Comparison of ENCODE assay signal across 23 cellular contexts in the genomic region with DNA sequence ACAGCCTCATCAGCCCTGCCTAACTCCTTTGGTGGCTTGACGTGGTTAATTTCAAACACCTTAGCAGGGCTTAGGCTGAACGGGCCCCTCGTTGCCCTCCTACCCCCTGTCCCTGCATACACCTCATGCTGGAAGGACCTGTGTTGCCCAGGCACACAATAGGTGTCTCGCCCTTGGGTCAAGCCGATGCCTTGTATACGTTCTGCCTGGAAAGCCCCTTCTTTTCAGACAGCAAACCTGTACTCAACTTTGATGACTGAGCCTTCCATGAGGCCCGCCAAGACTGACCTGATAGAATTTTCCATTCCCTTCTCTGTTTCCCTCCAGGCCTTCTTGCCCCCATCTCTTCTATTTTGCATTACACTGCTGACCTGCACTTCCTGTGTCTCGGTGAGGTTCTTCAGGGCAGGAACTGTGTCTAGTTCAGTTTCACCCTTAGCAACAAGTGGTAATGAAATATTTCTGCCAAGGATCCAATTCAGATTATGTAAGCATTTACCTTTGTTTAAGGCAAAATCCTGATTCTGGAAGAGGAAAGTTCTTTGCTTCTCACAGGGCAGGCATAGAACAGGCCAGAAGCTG. TPM values are rescaled to one million over a fixed set of nuclear protein-coding genes. Genes with fewer than 3 reads are reported as not detected.
DNase-seq lines count a peak whose midpoint lies in the region; ATAC-seq, FAIRE-seq and TF ChIP-seq lines count a peak whose summit lies in the region.
"Had no signal": no experiment of that assay in that cellular context is flagged by ENCODE, and none has a peak within 500 bp of the region (broad histone marks: within the 10 kb centered on the region; RNA-seq: fewer than 3 reads in every experiment).

No MANE protein-coding gene starts in this region.

- TF ChIP-seq CTCF in GM12865 (IDR thresholded peaks at IDR 0.05; ENCODE audit: insufficient read depth, low read depth, low read length, missing control alignments) (no peak), Loucy (conservative IDR thresholded peaks at IDR 0.05; ENCODE audit: low read length) (no peak), H1 (IDR thresholded peaks at IDR 0.05; ENCODE audit: control extremely low read depth in 1 of 3, insufficient read depth in 1 of 3, low read depth in 1 of 3, low read length in 3 of 3) (no peak), prostate gland (IDR thresholded peaks at IDR 0.05) (no peak), natural killer cell (IDR thresholded peaks at IDR 0.05) (no peak)

- POLR2A ChIA-PET in H1 (lab: Charles Lee; ENCODE audit: partially characterized antibody) (no interaction called here), T-cell (lab: Charles Lee) (no interaction called here)

- H3K4me1 ChIP-seq in Loucy (ENCODE audit: insufficient read depth, low read length, poor library complexity, severe bottlenecking) (peaks cover 21% of the 10 kb centered on the region), H1 (replicated peaks in 1 of 4; ENCODE audit: control insufficient read depth in 3 of 4, insufficient read depth in 4 of 4, low read length in 3 of 4) (peaks cover 13 to 36% (median 27%) of the 10 kb centered on the region in 4 experiments), prostate gland (replicated peaks) (peaks cover 3% of the 10 kb centered on the region)

- no peak for ATAC-seq in natural killer cell
- no peak for ATAC-seq in T-cell (replicated peaks in 1 of 4)
- ATAC-seq: gastroesophageal sphincter, pancreas, SK-N-SH treated with all-trans-retinoic acid at 6 μM for 48 hours had no signal

- H3K9ac ChIP-seq in Loucy (ENCODE audit: low read depth, low read length, poor library complexity, severe bottlenecking) (no peak overlapping the region), H1 (replicated peaks in 1 of 4; ENCODE audit: extremely low read depth in 1 of 4, low read depth in 3 of 4, low read length in 3 of 4) (peak overlapping the region in 1 of 4 experiments; percentile 18; a peak in 1 of 7 replicates)

- peak overlapping the region; percentile 32; the same call in 1 of the 2 replicates for H2BK5ac ChIP-seq in H1 (ENCODE audit: low read depth, low read length)

- H3K36me3 ChIP-seq in Loucy (ENCODE audit: insufficient read depth, low read length) (no peaks in the 10 kb centered on the region), H1 (ENCODE audit: control insufficient read depth in 2 of 4, insufficient read depth in 4 of 4, low read length in 3 of 4) (no peaks in the 10 kb centered on the region), prostate gland (no peaks in the 10 kb centered on the region)
- H3K36me3 ChIP-seq: gastroesophageal sphincter, pancreas, sigmoid colon had no signal

- H3K56ac ChIP-seq in H1 (replicated peaks; ENCODE audit: insufficient read length, low read depth, low read length) = no peak overlapping the region

- H3K9me3 ChIP-seq in Loucy (ENCODE audit: insufficient read depth, low read depth, low read length) (no peaks in the 10 kb centered on the region), H1 (ENCODE audit: insufficient read depth in 2 of 2, low read depth in 1 of 2, low read length in 1 of 2) (no peaks in the 10 kb centered on the region), prostate gland (no peaks in the 10 kb centered on the region)
- H3K9me3 ChIP-seq: gastroesophageal sphincter, pancreas, sigmoid colon had no signal

- no peak overlapping the region; the same call in 1 of the 2 replicates for H3K27ac ChIP-seq in H1 (ENCODE audit: low read depth, low read length)
- H3K27ac ChIP-seq in prostate gland = peak overlapping the region; percentile 87 to 88

- H3K79me2 ChIP-seq in Loucy (ENCODE audit: insufficient read depth, low read length) (no peaks in the 10 kb centered on the region), H1 (ENCODE audit: control insufficient read depth in 1 of 2, insufficient read depth in 2 of 2, low read length in 2 of 2) (peaks cover 0 to 14% of the 10 kb centered on the region in 2 experiments; a peak in 2 of 4 replicates)

- peak overlapping the region; percentile 64; the same call in 1 of the 2 replicates for H3K18ac ChIP-seq in H1 (ENCODE audit: extremely low read depth, low read length)

- H3K4me3 Mint-ChIP-seq in natural killer cell = no peak overlapping the region
- H3K4me3 Mint-ChIP-seq in T-cell = no peak overlapping the region
- H3K4me3 Mint-ChIP-seq: activated CD4-positive, alpha-beta memory T cell treated with anti-CD3 and anti-CD28 coated beads for 36 hours; brain; CD4-positive, CD25-positive, alpha-beta regulatory T cell; memory B cell; naive B cell had no signal

- H3K4me1 Mint-ChIP-seq in natural killer cell (no peaks in the 10 kb centered on the region), T-cell (no peaks in the 10 kb centered on the region)
- H3K4me1 Mint-ChIP-seq: CD4-positive, CD25-positive, alpha-beta regulatory T cell; memory B cell; naive B cell had no signal

- peak overlapping the region; percentile 7 for H3K4me2 ChIP-seq in Loucy (ENCODE audit: low read depth, low read length, poor library complexity, severe bottlenecking)
- no peak overlapping the region; a peak in 1 of 4 replicates for H3K4me2 ChIP-seq in H1 (ENCODE audit: insufficient read depth in 1 of 2, low read depth in 2 of 2, low read length in 2 of 2)

- no peak for TF ChIP-seq RAD21 in H1 (IDR thresholded peaks at IDR 0.05 in 1 of 2, conservative IDR thresholded peaks at IDR 0.05 in 1 of 2; ENCODE audit: low read depth in 2 of 2, low read length in 2 of 2)

- peaks cover 2% of the 10 kb centered on the region; the same call in 1 of the 2 replicates for H3K23me2 ChIP-seq in H1 (ENCODE audit: low read depth, low read length)

- H2BK15ac ChIP-seq in H1 (ENCODE audit: low read length) = 0 out of 2 replicates have a peak overlapping the region, but pooled peaks have one; percentile 74

- intact Hi-C loops in prostate gland (cut with DNase I) (no loop called here), natural killer cell (cut with micrococcal nuclease) (no loop called here)

- WGBS in H1 (ENCODE audit: extremely low coverage in 1 of 2, insufficient coverage in 1 of 2, insufficient read length in 1 of 2, insufficient replicate concordance in 2 of 2, low coverage in 1 of 2, low lambda C conversion rate in 2 of 2, missing lambda C conversion rate in 1 of 2), 2 experiments = 65% methylated on average over 8 of the region's 8 CpGs; no CpG with 5 or more reads in 1 of the 2 experiments
- 83% methylated on average over 8 of the region's 8 CpGs for WGBS in prostate gland

- peak overlapping the region; percentile 36 for H4K91ac ChIP-seq in H1 (replicated peaks; ENCODE audit: insufficient read length, low read length)

- no peak for FAIRE-seq in H1 (lab: Jason Lieb, UNC)
- FAIRE-seq: pancreas had no signal

- peak overlapping the region; percentile 24 for H2BK120ac ChIP-seq in H1 (replicated peaks; ENCODE audit: low read depth, low read length)

- no peaks in the 10 kb centered on the region for H3K27me3 ChIP-seq in Loucy (ENCODE audit: insufficient read depth, low read length, poor library complexity, severe bottlenecking)
- no peaks in the 10 kb centered on the region for H3K27me3 ChIP-seq in H1 (replicated peaks in 1 of 4; ENCODE audit: control insufficient read depth in 3 of 4, extremely low read depth in 1 of 4, insufficient read depth in 3 of 4, low read length in 3 of 4)
- H3K27me3 ChIP-seq in prostate gland (replicated peaks; ENCODE audit: insufficient read depth) = no peaks in the 10 kb centered on the region
- H3K27me3 ChIP-seq: gastroesophageal sphincter, pancreas had no signal

- peak overlapping the region; percentile 32; the same call in 1 of the 2 replicates for H2AK5ac ChIP-seq in H1 (ENCODE audit: low read depth, low read length)

- no peak overlapping the region for H4K5ac ChIP-seq in H1 (ENCODE audit: insufficient read length, low read depth, low read length)

- H3K36me3 Mint-ChIP-seq in natural killer cell (no peaks in the 10 kb centered on the region), T-cell (no peaks in the 10 kb centered on the region)
- H3K36me3 Mint-ChIP-seq: activated CD4-positive, alpha-beta memory T cell treated with anti-CD3 and anti-CD28 coated beads for 36 hours; brain; CD4-positive, CD25-positive, alpha-beta regulatory T cell; memory B cell; naive B cell had no signal

- H3K4me3 ChIP-seq in GM12865 (ENCODE audit: low read depth, low read length) (no peak overlapping the region), Loucy (ENCODE audit: low read length, poor library complexity, severe bottlenecking) (no peak overlapping the region), H1 (ENCODE audit: extremely low read depth in 1 of 4, insufficient read depth in 2 of 4, low read depth in 3 of 4, low read length in 4 of 4) (no peak overlapping the region), prostate gland (peak overlapping the region; percentile 34 to 45)
- H3K4me3 ChIP-seq: pancreas, sigmoid colon had no signal

- DNase-seq in GM12865 (ENCODE audit: low read depth) = peak; percentile 18
- DNase-seq in H1 (ENCODE audit: low read depth in 1 of 2, low spot score in 2 of 2) = no peak
- DNase-seq in prostate gland (ENCODE audit: low spot score) = no peak
- DNase-seq in OCI-M2 (lab: John Stamatoyannopoulos, UW; ENCODE audit: unreplicated experiment) = no peak
- DNase-seq in natural killer cell = no peak
- DNase-seq in mesenteric fat pad (ENCODE audit: low spot score) = no peak
- DNase-seq in T-cell = no peak
- DNase-seq: activated CD4-positive, alpha-beta memory T cell treated with anti-CD3 and anti-CD28 coated beads for 36 hours; activated CD4-positive, CD25-positive, alpha-beta regulatory T cell; activated gamma-delta T cell; CD4-positive, CD25-positive, alpha-beta regulatory T cell; cortex of kidney; naive B cell; NCI-H1105 treated with DMSO at 0.1 percent for 48 hours; pancreas; sigmoid colon; stimulated activated CD4-positive, alpha-beta T cell treated with anti-CD3 and anti-CD28 coated beads, Interleukin-15, amount 100 ng/mL, for 24 hours; stimulated activated CD8-positive, alpha-beta memory T cell treated with anti-CD3 and anti-CD28 coated beads, Interleukin-4, amount 100 ng/mL, for 48 hours had no signal

- no peak overlapping the region for H3K27ac Mint-ChIP-seq in natural killer cell
- H3K27ac Mint-ChIP-seq in T-cell = no peak overlapping the region
- H3K27ac Mint-ChIP-seq: activated CD4-positive, alpha-beta memory T cell treated with anti-CD3 and anti-CD28 coated beads for 36 hours; CD4-positive, CD25-positive, alpha-beta regulatory T cell; memory B cell had no signal

- TF ChIP-seq POLR2A in H1 (IDR thresholded peaks at IDR 0.05; ENCODE audit: control extremely low read depth in 1 of 2, low read depth in 2 of 2, low read length in 2 of 2) = no peak
- no peak for TF ChIP-seq POLR2A in prostate gland (IDR thresholded peaks at IDR 0.05)

- no peaks in the 10 kb centered on the region for H3K9me2 ChIP-seq in Loucy (replicated peaks; ENCODE audit: low read depth, low read length)

- no peaks in the 10 kb centered on the region for H3F3A ChIP-seq in Loucy (ENCODE audit: low read depth)

- peak overlapping the region; percentile 76; the same call in 1 of the 2 replicates for H2BK20ac ChIP-seq in H1 (ENCODE audit: low read length)

- no peak overlapping the region for H3K4ac ChIP-seq in H1 (replicated peaks; ENCODE audit: insufficient read length, low read depth, low read length)

- H3K79me1 ChIP-seq in H1 (ENCODE audit: low read depth, low read length) = peaks cover 7% of the 10 kb centered on the region

- peak overlapping the region; percentile 50; the same call in 1 of the 2 replicates for H2AFZ ChIP-seq in Loucy (ENCODE audit: low read length)
- H2AFZ ChIP-seq in H1 (ENCODE audit: low read length) = no peak overlapping the region

- peak overlapping the region; percentile 72 for H2BK12ac ChIP-seq in H1 (ENCODE audit: low read depth, low read length)

- H4K20me1 ChIP-seq in Loucy (ENCODE audit: insufficient read depth, low read length, poor library complexity, severe bottlenecking) (no peaks in the 10 kb centered on the region), H1 (replicated peaks in 1 of 2; ENCODE audit: control insufficient read depth in 1 of 2, insufficient read depth in 2 of 2, low read length in 2 of 2) (peaks cover 0 to 8% of the 10 kb centered on the region in 2 experiments)

- H3K14ac ChIP-seq in H1 (ENCODE audit: insufficient read length) = no peak overlapping the region

- H4K8ac ChIP-seq in H1 (ENCODE audit: extremely low read depth, insufficient read depth, low read length) = no peak overlapping the region

- H3K23ac ChIP-seq in H1 (ENCODE audit: insufficient read length) = no peak overlapping the region

- TF ChIP-seq EP300 in H1 (IDR thresholded peaks at IDR 0.05; ENCODE audit: borderline replicate concordance in 1 of 2, low read depth in 2 of 2, low read length in 2 of 2) = no peak

- CTCF ChIA-PET in H1 (lab: Charles Lee; ENCODE audit: partially characterized antibody) (interaction anchor here (0.5 to 22.6 kb wide), 5 partner anchors 42 to 1233 kb away, joined by 3 to 377 read pairs (median 3); no protein-coding TSS in a partner anchor), T-cell (lab: Charles Lee) (no interaction called here)

- peaks cover 12 to 34% of the 10 kb centered on the region in 2 donors for H3K27me3 Mint-ChIP-seq in natural killer cell (ENCODE audit: low read depth in 2 of 2)
- peaks cover 27 to 49% of the 10 kb centered on the region in 2 donors for H3K27me3 Mint-ChIP-seq in T-cell
- H3K27me3 Mint-ChIP-seq: brain had no signal

- H3K9me3 Mint-ChIP-seq in natural killer cell (no peaks in the 10 kb centered on the region), T-cell (no peaks in the 10 kb centered on the region)
- H3K9me3 Mint-ChIP-seq: activated CD4-positive, alpha-beta memory T cell treated with anti-CD3 and anti-CD28 coated beads for 36 hours; brain; CD4-positive, CD25-positive, alpha-beta regulatory T cell; naive B cell had no signal

RNA-seq across cellular contexts. Expression of gene GREB1, which starts 7.9 kb away (rescaled TPM):
- total RNA-seq in H1 (2021; fragmentation: NEBNext Ultra II Directional; extraction: Animal tissue kit (Norgen Biotek cat#: 25700)) = 41.7 and 43.4 TPM in 2 replicates
- polyA plus RNA-seq in H1 (2011; rRNA removed) = 7.9 and 13.8 TPM in 2 replicates
- 9.9 TPM for polyA plus RNA-seq in H1 (2011; cell fraction: cytosol; rRNA removed)
- 22.7 TPM for polyA plus RNA-seq in H1 (2011; cell fraction: nucleus; rRNA removed)
- polyA plus RNA-seq in H1 (2012, experiment 1 of 2) = 14.3 to 18.0 TPM (median 16.3 TPM) in 4 replicates
- polyA plus RNA-seq in H1 (2012, experiment 2 of 2) = 8.5 TPM
- polyA plus RNA-seq in H1 (2013, experiment 1 of 2) = 16.9 TPM
- 15.7 TPM for polyA plus RNA-seq in H1 (2013, experiment 2 of 2)
- polyA minus RNA-seq in H1 (2011; rRNA and poly(A)+ RNA removed) = 23.1 and 26.4 TPM in 2 replicates
- 13.1 TPM for polyA minus RNA-seq in H1 (2011; cell fraction: cytosol; rRNA and poly(A)+ RNA removed)
- polyA minus RNA-seq in H1 (2011; cell fraction: nucleus; rRNA and poly(A)+ RNA removed) = 21.8 TPM
- total RNA-seq in prostate gland (100 to 1,000 TPM; 224 to 392 TPM), natural killer cell (1 to 10 TPM in 2 of 3 donors, under 1 TPM in 1; 0.85 to 2.5 (median 2.4) TPM), mesenteric fat pad (3.8 TPM), T-cell (1 to 10 TPM in 1 of 5 donors, under 1 TPM in 4; 0.23 to 1.2 (median 0.63) TPM)

Comparison
In these comparisons a context has a peak if more than half of its experiments do, and no peak if none do; other contexts are left out.
1. H3K4me3 ChIP-seq: peak in prostate gland (2 of 2); none in GM12865 (single experiment), Loucy (single experiment) and H1 (0 of 4).